In the genomic region with DNA sequence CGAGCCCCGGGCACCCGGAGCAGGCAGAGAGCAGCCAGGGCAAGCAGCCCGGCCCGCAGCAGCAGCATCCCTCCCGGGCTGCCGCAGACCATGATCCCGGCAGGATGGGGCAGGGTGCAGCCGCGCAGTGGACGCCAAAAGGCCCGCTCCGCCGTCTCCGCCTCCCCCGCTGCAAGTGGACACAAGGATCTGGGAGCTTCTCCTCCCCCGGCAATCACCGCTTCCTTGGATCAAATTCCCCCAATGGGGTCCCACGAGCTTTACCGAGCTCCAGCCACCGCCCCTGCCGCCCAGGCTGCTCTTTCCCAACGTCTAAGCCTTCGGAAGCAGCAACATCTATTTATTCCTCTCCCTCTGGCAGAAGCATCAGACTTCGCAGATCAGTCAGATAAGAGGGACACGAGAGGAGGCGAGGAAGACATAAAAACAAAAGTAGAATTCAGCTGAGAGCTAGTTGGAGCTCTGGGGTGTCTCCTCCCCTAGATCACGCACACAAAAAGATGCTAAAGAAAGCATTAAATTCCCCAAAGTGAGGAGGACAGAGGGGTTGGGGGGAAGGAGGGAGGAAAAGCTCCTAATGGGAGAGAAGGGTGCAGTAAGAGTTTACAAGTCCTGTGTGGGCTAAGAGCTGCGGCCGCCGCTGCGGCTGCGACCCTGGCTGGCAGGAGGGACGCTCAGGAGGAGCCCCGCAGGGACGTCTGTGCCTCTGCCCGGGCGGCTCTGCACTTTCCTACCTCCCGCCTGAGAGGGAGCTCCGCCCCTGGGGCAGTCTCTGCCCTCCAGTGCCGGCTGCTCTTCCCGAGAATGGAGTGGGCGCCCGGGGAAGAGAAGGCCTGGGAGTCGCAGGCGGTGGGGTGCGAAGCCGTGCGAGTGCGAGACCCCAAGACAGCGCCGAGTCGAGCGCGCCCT, we compare ENCODE assay signal across 1 cellular context.
A peak's percentile ranks its signal among the peaks of the same experiment; 100 is the strongest.
TF ChIP-seq lines count a peak whose summit lies in the region.

Gene FRZB, minus strand, starts transcription at position 177 of the 909 bp plus-strand sequence. Its CDS starts 85 bp downstream, at position 92.

TF ChIP-seq in WTC11, 78 proteins besides CTCF, POLR2A, EP300 and RAD21 (continued from another document):
- TF ChIP-seq FOXJ3 (CRISPR knock-in tag; IDR thresholded peaks at IDR 0.05; ENCODE audit: borderline replicate concordance) (no peak), MYBL2 (CRISPR knock-in tag; IDR thresholded peaks at IDR 0.05) (0 out of 2 replicates have a peak, but pooled peaks have one; percentile 0), FOXP4 (CRISPR knock-in tag; IDR thresholded peaks at IDR 0.05) (0 out of 2 replicates have a peak, but pooled peaks have one; percentile 19), SP1 (CRISPR knock-in tag; conservative IDR thresholded peaks at IDR 0.05) (peak; percentile 39; the same call in 1 of the 2 replicates), RELA (CRISPR knock-in tag; IDR thresholded peaks at IDR 0.05; ENCODE audit: borderline replicate concordance) (peak; percentile 79; the same call in 1 of the 2 replicates), IRF2 (CRISPR knock-in tag; IDR thresholded peaks at IDR 0.05; ENCODE audit: borderline replicate concordance, low read depth) (no peak), STAT6 (CRISPR knock-in tag; conservative IDR thresholded peaks at IDR 0.05; ENCODE audit: low read depth) (0 out of 2 replicates have a peak, but pooled peaks have one; percentile 42), AFF4 (CRISPR knock-in tag; IDR thresholded peaks at IDR 0.05; ENCODE audit: borderline replicate concordance) (no peak)
- TF ChIP-seq, protein P1, sequence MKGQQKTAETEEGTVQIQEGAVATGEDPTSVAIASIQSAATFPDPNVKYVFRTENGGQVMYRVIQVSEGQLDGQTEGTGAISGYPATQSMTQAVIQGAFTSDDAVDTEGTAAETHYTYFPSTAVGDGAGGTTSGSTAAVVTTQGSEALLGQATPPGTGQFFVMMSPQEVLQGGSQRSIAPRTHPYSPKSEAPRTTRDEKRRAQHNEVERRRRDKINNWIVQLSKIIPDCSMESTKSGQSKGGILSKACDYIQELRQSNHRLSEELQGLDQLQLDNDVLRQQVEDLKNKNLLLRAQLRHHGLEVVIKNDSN (CRISPR knock-in tag; IDR thresholded peaks at IDR 0.05): no peak
TF ChIP-seq in WTC11: peak in this region for 9.
